In the genomic region with DNA sequence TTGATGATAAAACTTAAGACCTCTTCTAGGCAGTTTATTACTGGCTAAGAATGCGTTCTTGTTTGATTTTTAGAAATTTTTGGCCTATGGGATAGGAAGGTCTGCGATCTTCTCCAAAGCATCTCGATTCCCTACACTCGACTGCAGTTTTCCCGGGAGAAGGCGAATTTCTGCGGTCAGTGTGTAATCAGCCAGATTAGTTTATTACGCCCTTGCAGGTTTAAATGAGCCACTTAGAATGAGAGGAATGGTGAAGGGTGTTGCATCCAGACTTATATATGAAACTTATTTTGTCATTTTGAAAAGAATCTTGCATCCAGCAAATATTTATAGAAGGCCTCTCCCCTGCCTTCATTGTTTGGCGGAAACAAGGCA, we compare ENCODE assay signal across 8 cellular contexts. TPM values are rescaled to one million over a fixed set of nuclear protein-coding genes. Genes with fewer than 3 reads are reported as not detected.
DNase-seq lines count a peak whose midpoint lies in the region; ATAC-seq and TF ChIP-seq lines count a peak whose summit lies in the region.

No MANE protein-coding gene starts in this region.

- no peak for ATAC-seq in GM18861 (IDR thresholded peaks at IDR 0.05; ENCODE audit: unreplicated experiment)
- no peak for ATAC-seq in GM18868 (IDR thresholded peaks at IDR 0.05; ENCODE audit: unreplicated experiment)

- no peaks in the 10 kb centered on the region for H3K9me3 ChIP-seq in SJCRH30 (replicated peaks)
- no peaks in the 10 kb centered on the region for H3K9me3 ChIP-seq in sigmoid colon

- 21 to 52% methylated on average over 9 of the region's 9 CpGs for WGBS in sigmoid colon, 2 donors

- TF ChIP-seq POLR2A in sigmoid colon (IDR thresholded peaks at IDR 0.05): no peak

- H3K4me1 ChIP-seq in SJCRH30 (no peaks in the 10 kb centered on the region), sigmoid colon (peaks cover 0 to 49% (median 33%) of the 10 kb centered on the region in 4 donors)

- intact Hi-C loops in sigmoid colon (cut with DNase I): loop anchor here (5.0 to 10.0 kb wide), 2 partner anchors 471 to 1119 kb away; a partner anchor contains a TSS

- H3K27me3 ChIP-seq in SJCRH30: no peaks in the 10 kb centered on the region
- H3K27me3 ChIP-seq in sigmoid colon: no peaks in the 10 kb centered on the region

- H3K36me3 ChIP-seq in SJCRH30 (peaks cover 27% of the 10 kb centered on the region), sigmoid colon (peaks cover 0 to 6% (median 0%) of the 10 kb centered on the region in 4 donors)

- no peak for DNase-seq in GM12865 (ENCODE audit: low read depth)
- DNase-seq in SJCRH30: peak in 1 of 2 experiments; percentile 13
- DNase-seq in fibroblast of the aortic adventitia (ENCODE audit: low read depth): peak; percentile 24
- no peak for DNase-seq in sigmoid colon
- no peak for DNase-seq in COLO668 (lab: John Stamatoyannopoulos, UW; ENCODE audit: unreplicated experiment)
- no peak for DNase-seq in SKM-1 treated with dmso at 0.1 percent for 144 hours (lab: John Stamatoyannopoulos, UW; ENCODE audit: unreplicated experiment)

- H3K27ac ChIP-seq in SJCRH30: peak overlapping the region; percentile 86
- peak overlapping the region; percentile 91 to 94 (median 93) for H3K27ac ChIP-seq in sigmoid colon

- TF ChIP-seq CTCF in GM12865 (IDR thresholded peaks at IDR 0.05; ENCODE audit: insufficient read depth, low read depth, low read length, missing control alignments): no peak
- no peak for TF ChIP-seq CTCF in fibroblast of the aortic adventitia (IDR thresholded peaks at IDR 0.05; ENCODE audit: insufficient read depth, low read length)
- no peak for TF ChIP-seq CTCF in sigmoid colon (IDR thresholded peaks at IDR 0.05)

- TF ChIP-seq EP300 in sigmoid colon (IDR thresholded peaks at IDR 0.05): no peak

- H3K4me3 ChIP-seq in GM12865 (ENCODE audit: low read depth, low read length) (peak overlapping the region; percentile 64), SJCRH30 (peak overlapping the region; percentile 98), fibroblast of the aortic adventitia (ENCODE audit: low read depth, low read length) (peak overlapping the region; percentile 84), sigmoid colon (peak overlapping the region; percentile 58 to 88 (median 78))

RNA-seq across cellular contexts. Expression of a gene that starts 1.2 kb away (rescaled TPM):
- 50.5 and 53.1 TPM in 2 replicates for total RNA-seq in SJCRH30 (2014; rRNA removed; shearing (Covaris generic))
- total RNA-seq in fibroblast of the aortic adventitia (ENCODE audit: low replicate concordance) (14.4 and 62.2 TPM in 2 replicates), sigmoid colon (10 to 100 TPM; 19.9 to 28.5 (median 23.7) TPM)
- 10 to 100 TPM in 1 of 3 donors, 1 to 10 TPM in 2; 7.6 to 13.5 (median 7.8) TPM for polyA plus RNA-seq in sigmoid colon
